ENCODE assay signal across 1 cellular context in genomic region chr7:66591801-66592596, GRCh38.
TF ChIP-seq lines count a peak whose summit lies in the region.

No MANE protein-coding gene starts in this region.

TF ChIP-seq in HepG2, 621 proteins besides CTCF, POLR2A, EP300 and RAD21 (continued from another document):
- TF ChIP-seq HNF1A (IDR thresholded peaks at IDR 0.05; ENCODE audit: low read depth) (no peak), HNF1A (CRISPR knock-in tag; IDR thresholded peaks at IDR 0.05; ENCODE audit: borderline replicate concordance) (no peak), THRA (CRISPR knock-in tag; IDR thresholded peaks at IDR 0.05; ENCODE audit: borderline replicate concordance) (peak; percentile 65; the same call in 1 of the 2 replicates), RFX1 (IDR thresholded peaks at IDR 0.05) (no peak), BRD4 (CRISPR knock-in tag; IDR thresholded peaks at IDR 0.05) (peak; percentile 70; the same call in 1 of the 2 replicates), FOXK2 (IDR thresholded peaks at IDR 0.05) (no peak), SIN3A (IDR thresholded peaks at IDR 0.05; ENCODE audit: borderline replicate concordance, low read depth, low read length) (peak; percentile 72; the same call in 1 of the 2 replicates), HIC2 (CRISPR knock-in tag; IDR thresholded peaks at IDR 0.05; ENCODE audit: low read depth) (no peak), ZBTB2 (CRISPR knock-in tag; IDR thresholded peaks at IDR 0.05; ENCODE audit: low read depth) (peak; percentile 94), RBM39 (IDR thresholded peaks at IDR 0.05; ENCODE audit: low read depth, low read length, poor library complexity, severe bottlenecking) (peak; percentile 18), ZBTB8A (CRISPR knock-in tag; IDR thresholded peaks at IDR 0.05; ENCODE audit: borderline replicate concordance, low read depth) (no peak), ZNF816 (CRISPR knock-in tag; IDR thresholded peaks at IDR 0.05; ENCODE audit: borderline replicate concordance) (no peak), TFDP1 (CRISPR knock-in tag; IDR thresholded peaks at IDR 0.05; ENCODE audit: borderline replicate concordance) (peak; percentile 94), ZNF180 (CRISPR knock-in tag; IDR thresholded peaks at IDR 0.05; ENCODE audit: borderline replicate concordance, low read depth) (no peak), DPF2 (CRISPR knock-in tag; IDR thresholded peaks at IDR 0.05; ENCODE audit: borderline replicate concordance, low read depth) (no peak)
